In the genomic region with DNA sequence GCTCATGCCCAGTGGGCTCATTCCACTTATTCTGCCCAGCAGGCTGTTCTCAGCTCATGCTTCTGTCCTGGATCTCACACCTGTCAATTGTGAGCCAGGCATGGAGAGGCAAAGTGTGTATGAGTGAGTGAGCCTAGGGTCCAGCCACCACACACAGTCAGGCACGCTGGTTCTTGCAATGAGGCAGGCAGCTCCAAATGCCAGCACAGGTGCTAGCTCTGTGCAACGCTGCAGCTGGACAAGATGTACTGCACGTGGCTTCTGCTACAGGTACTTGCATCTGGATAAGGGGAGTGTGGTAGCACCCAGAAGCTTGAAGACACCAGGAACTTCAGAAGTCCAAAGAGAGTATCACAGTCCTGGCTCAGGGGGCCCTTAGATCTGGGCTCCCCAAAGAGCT, we compare ENCODE assay signal across 10 cellular contexts.
"Had no signal": no experiment of that assay in that cellular context is flagged by ENCODE, and none has a peak within 500 bp of the region (broad histone marks: within the 10 kb centered on the region; RNA-seq: fewer than 3 reads in every experiment).

No MANE protein-coding gene starts in this region.

- ATAC-seq: GM23338, HCT116 had no signal

- FAIRE-seq: H54 had no signal

- H2AFZ ChIP-seq: GM23248, GM23338 had no signal

- H3K9ac ChIP-seq: GM23248 had no signal

- H3K4me3 ChIP-seq: GM23248, GM23338, HAP-1 had no signal

- H3K27ac ChIP-seq: GM23248 had no signal

- H3K9me3 ChIP-seq: HAP-1 had no signal

- H3K36me3 ChIP-seq: HAP-1 had no signal

- H3K4me1 ChIP-seq: HAP-1 had no signal

- H3K4me2 ChIP-seq: GM23338 had no signal

- DNase-seq: GM23248, GOT3, H7, H9, HCEC 1CT, HFFc6 had no signal
